ENCODE assay signal across 9 cellular contexts in genomic region chr14:103542545-103543088, GRCh38. TPM values are rescaled to one million over a fixed set of nuclear protein-coding genes. Genes with fewer than 3 reads are reported as not detected.
DNase-seq lines count a peak whose midpoint lies in the region; ATAC-seq and TF ChIP-seq lines count a peak whose summit lies in the region.
"Had no signal": no experiment of that assay in that cellular context is flagged by ENCODE, and none has a peak within 500 bp of the region (broad histone marks: within the 10 kb centered on the region; RNA-seq: fewer than 3 reads in every experiment).

No MANE protein-coding gene starts in this region.

- H3K36me3 ChIP-seq in right atrium auricular region (no peaks in the 10 kb centered on the region), rectal smooth muscle tissue (ENCODE audit: control insufficient read depth, insufficient read depth, low read length) (no peaks in the 10 kb centered on the region)

- ATAC-seq in HG02970 (IDR thresholded peaks at IDR 0.05; ENCODE audit: low FRiP score, unreplicated experiment): no peak

- no peaks in the 10 kb centered on the region for H3K9me3 ChIP-seq in right atrium auricular region

- H3K4me3 ChIP-seq in right atrium auricular region (no peak overlapping the region), rectal smooth muscle tissue (ENCODE audit: low read length) (no peak overlapping the region)
- H3K4me3 ChIP-seq: lung had no signal

- H3K4me1 ChIP-seq in right atrium auricular region: peaks cover 0 to 76% of the 10 kb centered on the region in 2 donors
- H3K4me1 ChIP-seq in rectal smooth muscle tissue (ENCODE audit: control insufficient read depth, insufficient read depth, low read length): peaks cover 70% of the 10 kb centered on the region

- no peak overlapping the region for H3K9ac ChIP-seq in rectal smooth muscle tissue (ENCODE audit: low read length)

- TF ChIP-seq CTCF in right atrium auricular region (IDR thresholded peaks at IDR 0.05): no peak

- peak overlapping the region; percentile 72 to 82 for H3K27ac ChIP-seq in right atrium auricular region
- peak overlapping the region; percentile 85 for H3K27ac ChIP-seq in rectal smooth muscle tissue (ENCODE audit: low read depth, low read length)

- H3K27me3 ChIP-seq in right atrium auricular region (no peaks in the 10 kb centered on the region), rectal smooth muscle tissue (ENCODE audit: control insufficient read depth, insufficient read depth, low read length) (no peaks in the 10 kb centered on the region)

- peak; percentile 40 for DNase-seq in EH (ENCODE audit: low read depth)
- DNase-seq in NCI-H524 treated with DMSO at 0.1 percent for 48 hours (lab: John Stamatoyannopoulos, UW): peak; percentile 64
- DNase-seq in right atrium auricular region (ENCODE audit: low spot score): peak; percentile 82
- no peak for DNase-seq in NK-92 (lab: John Stamatoyannopoulos, UW; ENCODE audit: unreplicated experiment)
- DNase-seq in activated CD4-positive, alpha-beta T cell treated with anti-CD3 and anti-CD28 coated beads for 48 hours: no peak
- no peak for DNase-seq in activated CD4-positive, alpha-beta T cell treated with anti-CD3 and anti-CD28 coated beads, Interleukin-2, amount 50 U/mL, for 4 hours

RNA-seq across cellular contexts. Expression of gene TRMT61A, which starts 13.6 kb away (rescaled TPM):
- total RNA-seq in right atrium auricular region: 1 to 10 TPM; 4.4 to 7.4 TPM

RNA-seq across cellular contexts. Expression of gene BAG5, which starts 19.8 kb away (rescaled TPM):
- total RNA-seq in right atrium auricular region: 10 to 100 TPM; 16.1 to 17.7 TPM

RNA-seq across cellular contexts. Expression of gene CKB, which starts 20.0 kb away (rescaled TPM):
- total RNA-seq in right atrium auricular region: 100 to 1,000 TPM; 546 to 707 TPM

RNA-seq across cellular contexts. Expression of gene COA8, which starts 20.1 kb away (rescaled TPM):
- total RNA-seq in right atrium auricular region: 10 to 100 TPM; 21.3 to 53.2 TPM

Comparison
In these comparisons a context has a peak if more than half of its experiments do, and no peak if none do; other contexts are left out.
1. DNase-seq: peak in EH (single experiment), NCI-H524 treated with DMSO at 0.1 percent for 48 hours (single experiment) and right atrium auricular region (single experiment); none in NK-92 (single experiment), activated CD4-positive, alpha-beta T cell treated with anti-CD3 and anti-CD28 coated beads for 48 hours (single experiment) and activated CD4-positive, alpha-beta T cell treated with anti-CD3 and anti-CD28 coated beads, Interleukin-2, amount 50 U/mL, for 4 hours (0 of 2).